Comparison of ENCODE assay signal across 7 cellular contexts in genomic region chr18:58682429-58683069, GRCh38. TPM values are rescaled to one million over a fixed set of nuclear protein-coding genes. Genes with fewer than 3 reads are reported as not detected.
DNase-seq lines count a peak whose midpoint lies in the region; ATAC-seq and TF ChIP-seq lines count a peak whose summit lies in the region.

No MANE protein-coding gene starts in this region.

- H3K27me3 ChIP-seq in spleen (replicated peaks in 1 of 7): no peaks in the 10 kb centered on the region

- no peak for TF ChIP-seq POLR2A in spleen (IDR thresholded peaks at IDR 0.05)

- ATAC-seq in SK-N-SH treated with all-trans-retinoic acid at 6 μM for 48 hours (peak; percentile 62), HG03039 (IDR thresholded peaks at IDR 0.05; ENCODE audit: unreplicated experiment) (no peak)

- H3K4me3 ChIP-seq in HFF-Myc (replicated peaks; ENCODE audit: low read depth, low read length): no peak overlapping the region
- H3K4me3 ChIP-seq in spleen: no peak overlapping the region

- no peaks in the 10 kb centered on the region for H3K9me3 ChIP-seq in spleen

- intact Hi-C loops in spleen (cut with DNase I; ENCODE audit: low total_unique reads): no loop called here

- H3K36me3 ChIP-seq in spleen: peaks cover 0 to 67% (median 15%) of the 10 kb centered on the region in 6 donors

- no peak for TF ChIP-seq CTCF in HFF-Myc (IDR thresholded peaks at IDR 0.05; ENCODE audit: low read depth, low read length, missing control alignments)
- TF ChIP-seq CTCF in spleen (IDR thresholded peaks at IDR 0.05 in 8 of 11, conservative IDR thresholded peaks at IDR 0.05 in 3 of 11): no peak

- DNase-seq in HFF-Myc (ENCODE audit: extremely low read depth, low read depth) (peak; percentile 75), glomerular visceral epithelial cell (ENCODE audit: extremely low spot score) (peak; percentile 94), spleen (no peak), DMS153 treated with DMSO at 0.1 percent for 48 hours (lab: John Stamatoyannopoulos, UW; ENCODE audit: unreplicated experiment) (no peak), cerebellar nuclear complex (lab: John Stamatoyannopoulos, UW) (no peak)

- H3K4me1 ChIP-seq in spleen: peaks cover 0 to 73% (median 15%) of the 10 kb centered on the region in 6 donors

- 70 to 82% (median 76%) methylated on average over 5 of the region's 5 CpGs for WGBS in spleen, 5 donors

- H3K27ac ChIP-seq in spleen: peak overlapping the region in 5 of 8 donors; percentile 4 to 56 (median 22)

TF ChIP-seq in SK-N-SH treated with all-trans-retinoic acid at 6 μM for 48 hours, 23 proteins besides CTCF, POLR2A, EP300 and RAD21:
- peak; percentile 25; the same call in 1 of the 2 replicates for TF ChIP-seq ISL1 (CRISPR knock-in tag; IDR thresholded peaks at IDR 0.05)
- TF ChIP-seq ZFP3 (CRISPR knock-in tag; IDR thresholded peaks at IDR 0.05): peak; percentile 49; the same call in 1 of the 2 replicates
- TF ChIP-seq POU6F1 (CRISPR knock-in tag; IDR thresholded peaks at IDR 0.05; ENCODE audit: borderline replicate concordance, low read depth): no peak
- no peak for TF ChIP-seq BACH2 (CRISPR knock-in tag; IDR thresholded peaks at IDR 0.05; ENCODE audit: borderline replicate concordance)
TF ChIP-seq in SK-N-SH treated with all-trans-retinoic acid at 6 μM for 48 hours: peak in this region for 2.

RNA-seq across cellular contexts. Expression of gene MALT1, which starts 11.3 kb away (rescaled TPM):
- total RNA-seq in spleen: 10 to 100 TPM; 47.9 to 59.6 (median 51.3) TPM
- 10 to 100 TPM; 13.3 to 16.8 (median 15.6) TPM for polyA plus RNA-seq in spleen

RNA-seq across cellular contexts. Expression of gene ALPK2, which starts 53.7 kb away (rescaled TPM):
- total RNA-seq in spleen: 1 to 10 TPM in 3 of 7 donors, under 1 TPM in 4; 0.66 to 3.1 (median 0.94) TPM
- polyA plus RNA-seq in spleen: 1 to 10 TPM in 1 of 3 donors, under 1 TPM in 2; 0.93 to 2.1 (median 1.00) TPM

Comparison
In these comparisons a context has a peak if more than half of its experiments do, and no peak if none do; other contexts are left out.
1. DNase-seq: peak in HFF-Myc (single experiment) and glomerular visceral epithelial cell (single experiment); none in spleen (single experiment), DMS153 treated with DMSO at 0.1 percent for 48 hours (single experiment) and cerebellar nuclear complex (0 of 2).